In genomic region chr14:59037086-59037485, GRCh38 we compare ENCODE assay signal across 34 cellular contexts.
"Had no signal": no experiment of that assay in that cellular context is flagged by ENCODE, and none has a peak within 500 bp of the region (broad histone marks: within the 10 kb centered on the region; RNA-seq: fewer than 3 reads in every experiment).

No MANE protein-coding gene starts in this region.

- H3K27me3 ChIP-seq: adrenal gland, brain microvascular endothelial cell, MG63, Peyer's patch had no signal

- H3K36me3 ChIP-seq: adrenal gland, brain microvascular endothelial cell, MG63, Peyer's patch had no signal

- H3K4me3 ChIP-seq: adrenal gland, MG63, Peyer's patch had no signal

- H3K9me3 ChIP-seq: adrenal gland, MG63, Peyer's patch had no signal

- H3K4me1 ChIP-seq: adrenal gland, Peyer's patch had no signal

- H3K27me3 Mint-ChIP-seq: T-cell had no signal

- DNase-seq: activated B cell treated with CpG ODN at 0.5 μM for 24 hours; activated CD4-positive, alpha-beta memory T cell treated with anti-CD3 and anti-CD28 coated beads for 36 hours; activated CD4-positive, alpha-beta T cell treated with anti-CD3 and anti-CD28 coated beads for 4 hours; activated CD4-positive, alpha-beta T cell treated with anti-CD3 and anti-CD28 coated beads, Interleukin-2, amount 50 U/mL, for 1 hour; activated CD4-positive, CD25-positive, alpha-beta regulatory T cell treated with anti-CD3 and anti-CD28 coated beads, Interleukin-2, amount 50 U/mL, for 72 hours; activated CD8-positive, alpha-beta memory T cell treated with anti-CD3 and anti-CD28 coated beads, Interleukin-2, amount 50 U/mL, for 4 hours; activated gamma-delta T cell treated with Interleukin-2 at 50 U/mL for 16 hours; activated naive CD4-positive, alpha-beta T cell treated with anti-CD3 and anti-CD28 coated beads for 36 hours; activated T-cell treated with anti-CD3 and anti-CD28 coated beads for 4 hours; activated T-cell treated with anti-CD3 and anti-CD28 coated beads, Interleukin-2, amount 50 U/mL, for 4 hours; adrenal gland; anterior cingulate cortex; brain microvascular endothelial cell; cerebellar nuclear complex; Kasumi-1; MG63; NCI-H1048; NCI-H1105 treated with DMSO at 0.1 percent for 48 hours; NCI-H1436; NCI-H1694; NCI-H2029; NCI-H345; NCI-H524 treated with DMSO at 0.1 percent for 48 hours; Peyer's patch; RPMI8226; SIG-M5; T-cell; T-helper 17 cell; T-helper 9 cell had no signal

- H3K36me3 Mint-ChIP-seq: activated CD4-positive, alpha-beta memory T cell treated with anti-CD3 and anti-CD28 coated beads for 36 hours; activated naive CD4-positive, alpha-beta T cell treated with anti-CD3 and anti-CD28 coated beads, Interleukin-2, amount 50 U/mL, for 72 hours; T-cell had no signal

- H3K4me3 Mint-ChIP-seq: activated B cell treated with CpG ODN at 0.5 μM for 24 hours; activated CD4-positive, alpha-beta memory T cell treated with anti-CD3 and anti-CD28 coated beads for 36 hours; activated naive CD4-positive, alpha-beta T cell treated with anti-CD3 and anti-CD28 coated beads for 36 hours; activated T-cell treated with anti-CD3 and anti-CD28 coated beads, Interleukin-2, amount 50 U/mL, for 4 hours; activated T-helper 1 cell treated with anti-CD3 and anti-CD28 coated beads, Interleukin-12 subunit alpha, Interleukin-12 subunit beta, Interleukin-2, Interleukin-4 antibody, amounts not matched to agents 30 ng/mL and 10 ng/mL and 1 ng/mL, durations not matched to agents 14 hours and 24 hours and 36 hours; T-cell; T-helper 17 cell had no signal

- ATAC-seq: activated naive CD4-positive, alpha-beta T cell treated with anti-CD3 and anti-CD28 coated beads, Interleukin-2, amount 50 U/mL, for 72 hours; activated T-cell treated with anti-CD3 and anti-CD28 coated beads, Interleukin-2, amount 50 U/mL, for 4 hours; Right ventricle myocardium inferior; SK-N-SH treated with all-trans-retinoic acid at 6 μM for 48 hours; T-cell; T-helper 17 cell had no signal

- H3K4me1 Mint-ChIP-seq: activated B cell treated with CpG ODN at 0.5 μM for 24 hours, T-cell, T-helper 17 cell had no signal

- H3K27ac Mint-ChIP-seq: activated B cell treated with CpG ODN at 0.5 μM for 24 hours; activated CD4-positive, alpha-beta memory T cell treated with anti-CD3 and anti-CD28 coated beads for 36 hours; activated naive CD4-positive, alpha-beta T cell treated with anti-CD3 and anti-CD28 coated beads for 36 hours; activated naive CD4-positive, alpha-beta T cell treated with anti-CD3 and anti-CD28 coated beads, Interleukin-2, amount 50 U/mL, for 72 hours; activated T-helper 1 cell treated with anti-CD3 and anti-CD28 coated beads, Interleukin-12 subunit alpha, Interleukin-12 subunit beta, Interleukin-2, Interleukin-4 antibody, amounts not matched to agents 30 ng/mL and 10 ng/mL and 1 ng/mL, durations not matched to agents 14 hours and 24 hours and 36 hours; T-cell; T-helper 17 cell had no signal

- H3K9me3 Mint-ChIP-seq: activated B cell treated with CpG ODN at 0.5 μM for 24 hours; activated naive CD4-positive, alpha-beta T cell treated with anti-CD3 and anti-CD28 coated beads for 36 hours; activated T-cell treated with anti-CD3 and anti-CD28 coated beads, Interleukin-2, amount 50 U/mL, for 4 hours; activated T-helper 1 cell treated with anti-CD3 and anti-CD28 coated beads, Interleukin-12 subunit alpha, Interleukin-12 subunit beta, Interleukin-2, Interleukin-4 antibody, amounts not matched to agents 30 ng/mL and 10 ng/mL and 1 ng/mL, durations not matched to agents 14 hours and 24 hours and 36 hours had no signal

- H3K27ac ChIP-seq: adrenal gland, brain microvascular endothelial cell, Peyer's patch, VCaP had no signal
